ENCODE assay signal across 8 cellular contexts in genomic region chr12:2682301-2683282, GRCh38.
A peak's percentile ranks its signal among the peaks of the same experiment; 100 is the strongest.
DNase-seq lines count a peak whose midpoint lies in the region; ATAC-seq and TF ChIP-seq lines count a peak whose summit lies in the region.

No MANE protein-coding gene starts in this region.

- peaks cover 10% of the 10 kb centered on the region for H3K4me1 Mint-ChIP-seq in HFFc6 (ENCODE audit: low read depth)

- TF ChIP-seq EP300 in transverse colon (IDR thresholded peaks at IDR 0.05; ENCODE audit: low read depth): no peak

- H3K27ac ChIP-seq in transverse colon: peak overlapping the region in 1 of 4 donors; percentile 24

- TF ChIP-seq CTCF in HFFc6 (IDR thresholded peaks at IDR 0.05) (peak; percentile 73), astrocyte of the cerebellum (IDR thresholded peaks at IDR 0.05; ENCODE audit: low read depth, low read length, missing control alignments) (peak; percentile 44), transverse colon (IDR thresholded peaks at IDR 0.05) (peak; percentile 36 to 52 (median 49))

- in situ Hi-C loops in astrocyte of the cerebellum (cut with HindIII; ENCODE audit: low sequenced_read_pairs) (no loop called here), transverse colon (cut with MboI; ENCODE audit: low pct_ligation_motif_present in 1 of 4, low pct_unique_long_range_greater_than_20kb in 1 of 4, low sequenced_read_pairs in 3 of 4) (loop anchor here in 1 of 4 donors (10.0 kb wide), 1 partner anchor 102 kb away; no protein-coding TSS in a partner anchor)

- peaks cover 4% of the 10 kb centered on the region for H3K27me3 Mint-ChIP-seq in HFFc6 (ENCODE audit: insufficient read depth)

- H3K4me3 Mint-ChIP-seq in HFFc6: 0 out of 2 replicates have a peak overlapping the region, but pooled peaks have one; percentile 12

- peaks cover 6 to 10% (median 8%) of the 10 kb centered on the region in 4 donors for H3K4me1 ChIP-seq in transverse colon

- TF ChIP-seq POLR2A in transverse colon (IDR thresholded peaks at IDR 0.05): no peak

- intact Hi-C loops in transverse colon (cut with DNase I; ENCODE audit: low total_unique reads): no loop called here

- no peaks in the 10 kb centered on the region for H3K9me3 ChIP-seq in transverse colon

- H3K4me3 ChIP-seq in astrocyte of the cerebellum (ENCODE audit: low read depth, low read length): no peak overlapping the region
- H3K4me3 ChIP-seq in transverse colon: no peak overlapping the region

- ATAC-seq in HG03460 (IDR thresholded peaks at IDR 0.05; ENCODE audit: unreplicated experiment) (no peak), HG02973 (IDR thresholded peaks at IDR 0.05; ENCODE audit: unreplicated experiment) (no peak)

- H3K27ac Mint-ChIP-seq in HFFc6: peak overlapping the region; percentile 64

- DNase-seq in COR-L47 (lab: John Stamatoyannopoulos, UW) (peak; percentile 34), HFFc6 (peak; percentile 55), RKO (ENCODE audit: low spot score) (peak; percentile 61), astrocyte of the cerebellum (ENCODE audit: low read depth) (no peak), islet precursor cell (peak; percentile 89), transverse colon (peak; percentile 31)

- H3K36me3 Mint-ChIP-seq in HFFc6 (ENCODE audit: low read depth): peaks cover 9% of the 10 kb centered on the region

- H3K27me3 ChIP-seq in transverse colon: no peaks in the 10 kb centered on the region

- 58% methylated on average over 12 of the region's 12 CpGs; no CpG with 5 or more reads in 1 of the 2 donors for WGBS in transverse colon (ENCODE audit: low coverage in 1 of 2), 2 donors

- H3K9me3 Mint-ChIP-seq in HFFc6: peaks cover 5% of the 10 kb centered on the region

- no peaks in the 10 kb centered on the region for H3K36me3 ChIP-seq in transverse colon
